Comparison of ENCODE assay signal across 1 cellular context in genomic region chr4:69250884-69251283, GRCh38. TPM values are rescaled to one million over a fixed set of nuclear protein-coding genes. Genes with fewer than 3 reads are reported as not detected.
"Had no signal": no experiment of that assay in that cellular context is flagged by ENCODE, and none has a peak within 500 bp of the region (broad histone marks: within the 10 kb centered on the region; RNA-seq: fewer than 3 reads in every experiment).

No MANE protein-coding gene starts in this region.

RNA-seq across cellular contexts. Expression of gene UGT2B28, which starts 29.4 kb away (rescaled TPM):
- total RNA-seq: G401 had no signal

RNA-seq across cellular contexts. Expression of gene UGT2B11, which starts 36.3 kb away (rescaled TPM):
- total RNA-seq: G401 had no signal
